1 cellular context compared by ENCODE assay signal in the genomic region with DNA sequence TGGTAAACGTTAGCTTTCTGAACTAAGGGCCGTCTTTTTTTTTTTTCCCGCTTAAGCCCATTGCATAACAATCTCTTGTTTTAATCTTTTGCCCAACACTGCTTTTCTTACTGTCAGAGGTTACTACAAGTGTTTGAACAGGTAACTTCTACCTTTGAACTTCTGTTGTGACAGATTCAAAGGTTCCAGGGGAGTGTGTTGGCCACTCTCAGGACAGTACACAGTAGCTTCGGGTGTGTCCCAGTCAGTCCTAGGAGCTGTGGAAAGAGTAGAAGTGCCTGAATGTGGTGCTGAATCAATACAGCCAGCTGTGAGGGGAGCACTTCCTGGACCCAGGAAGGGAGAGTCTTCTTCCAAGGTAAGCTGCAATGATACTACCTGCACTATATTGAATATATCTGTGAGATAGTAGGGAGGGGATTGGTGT.
TF ChIP-seq lines count a peak whose summit lies in the region.

A gene with protein sequence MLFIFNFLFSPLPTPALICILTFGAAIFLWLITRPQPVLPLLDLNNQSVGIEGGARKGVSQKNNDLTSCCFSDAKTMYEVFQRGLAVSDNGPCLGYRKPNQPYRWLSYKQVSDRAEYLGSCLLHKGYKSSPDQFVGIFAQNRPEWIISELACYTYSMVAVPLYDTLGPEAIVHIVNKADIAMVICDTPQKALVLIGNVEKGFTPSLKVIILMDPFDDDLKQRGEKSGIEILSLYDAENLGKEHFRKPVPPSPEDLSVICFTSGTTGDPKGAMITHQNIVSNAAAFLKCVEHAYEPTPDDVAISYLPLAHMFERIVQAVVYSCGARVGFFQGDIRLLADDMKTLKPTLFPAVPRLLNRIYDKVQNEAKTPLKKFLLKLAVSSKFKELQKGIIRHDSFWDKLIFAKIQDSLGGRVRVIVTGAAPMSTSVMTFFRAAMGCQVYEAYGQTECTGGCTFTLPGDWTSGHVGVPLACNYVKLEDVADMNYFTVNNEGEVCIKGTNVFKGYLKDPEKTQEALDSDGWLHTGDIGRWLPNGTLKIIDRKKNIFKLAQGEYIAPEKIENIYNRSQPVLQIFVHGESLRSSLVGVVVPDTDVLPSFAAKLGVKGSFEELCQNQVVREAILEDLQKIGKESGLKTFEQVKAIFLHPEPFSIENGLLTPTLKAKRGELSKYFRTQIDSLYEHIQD (plus strand): TSS at position 205 of the 427 bp plus-strand sequence. CDS start 20,831 bp downstream, outside the sequence.

TF ChIP-seq in HepG2, 621 proteins besides CTCF, POLR2A, EP300 and RAD21 (continued from another document and continues in another):
- TF ChIP-seq, protein P1, sequence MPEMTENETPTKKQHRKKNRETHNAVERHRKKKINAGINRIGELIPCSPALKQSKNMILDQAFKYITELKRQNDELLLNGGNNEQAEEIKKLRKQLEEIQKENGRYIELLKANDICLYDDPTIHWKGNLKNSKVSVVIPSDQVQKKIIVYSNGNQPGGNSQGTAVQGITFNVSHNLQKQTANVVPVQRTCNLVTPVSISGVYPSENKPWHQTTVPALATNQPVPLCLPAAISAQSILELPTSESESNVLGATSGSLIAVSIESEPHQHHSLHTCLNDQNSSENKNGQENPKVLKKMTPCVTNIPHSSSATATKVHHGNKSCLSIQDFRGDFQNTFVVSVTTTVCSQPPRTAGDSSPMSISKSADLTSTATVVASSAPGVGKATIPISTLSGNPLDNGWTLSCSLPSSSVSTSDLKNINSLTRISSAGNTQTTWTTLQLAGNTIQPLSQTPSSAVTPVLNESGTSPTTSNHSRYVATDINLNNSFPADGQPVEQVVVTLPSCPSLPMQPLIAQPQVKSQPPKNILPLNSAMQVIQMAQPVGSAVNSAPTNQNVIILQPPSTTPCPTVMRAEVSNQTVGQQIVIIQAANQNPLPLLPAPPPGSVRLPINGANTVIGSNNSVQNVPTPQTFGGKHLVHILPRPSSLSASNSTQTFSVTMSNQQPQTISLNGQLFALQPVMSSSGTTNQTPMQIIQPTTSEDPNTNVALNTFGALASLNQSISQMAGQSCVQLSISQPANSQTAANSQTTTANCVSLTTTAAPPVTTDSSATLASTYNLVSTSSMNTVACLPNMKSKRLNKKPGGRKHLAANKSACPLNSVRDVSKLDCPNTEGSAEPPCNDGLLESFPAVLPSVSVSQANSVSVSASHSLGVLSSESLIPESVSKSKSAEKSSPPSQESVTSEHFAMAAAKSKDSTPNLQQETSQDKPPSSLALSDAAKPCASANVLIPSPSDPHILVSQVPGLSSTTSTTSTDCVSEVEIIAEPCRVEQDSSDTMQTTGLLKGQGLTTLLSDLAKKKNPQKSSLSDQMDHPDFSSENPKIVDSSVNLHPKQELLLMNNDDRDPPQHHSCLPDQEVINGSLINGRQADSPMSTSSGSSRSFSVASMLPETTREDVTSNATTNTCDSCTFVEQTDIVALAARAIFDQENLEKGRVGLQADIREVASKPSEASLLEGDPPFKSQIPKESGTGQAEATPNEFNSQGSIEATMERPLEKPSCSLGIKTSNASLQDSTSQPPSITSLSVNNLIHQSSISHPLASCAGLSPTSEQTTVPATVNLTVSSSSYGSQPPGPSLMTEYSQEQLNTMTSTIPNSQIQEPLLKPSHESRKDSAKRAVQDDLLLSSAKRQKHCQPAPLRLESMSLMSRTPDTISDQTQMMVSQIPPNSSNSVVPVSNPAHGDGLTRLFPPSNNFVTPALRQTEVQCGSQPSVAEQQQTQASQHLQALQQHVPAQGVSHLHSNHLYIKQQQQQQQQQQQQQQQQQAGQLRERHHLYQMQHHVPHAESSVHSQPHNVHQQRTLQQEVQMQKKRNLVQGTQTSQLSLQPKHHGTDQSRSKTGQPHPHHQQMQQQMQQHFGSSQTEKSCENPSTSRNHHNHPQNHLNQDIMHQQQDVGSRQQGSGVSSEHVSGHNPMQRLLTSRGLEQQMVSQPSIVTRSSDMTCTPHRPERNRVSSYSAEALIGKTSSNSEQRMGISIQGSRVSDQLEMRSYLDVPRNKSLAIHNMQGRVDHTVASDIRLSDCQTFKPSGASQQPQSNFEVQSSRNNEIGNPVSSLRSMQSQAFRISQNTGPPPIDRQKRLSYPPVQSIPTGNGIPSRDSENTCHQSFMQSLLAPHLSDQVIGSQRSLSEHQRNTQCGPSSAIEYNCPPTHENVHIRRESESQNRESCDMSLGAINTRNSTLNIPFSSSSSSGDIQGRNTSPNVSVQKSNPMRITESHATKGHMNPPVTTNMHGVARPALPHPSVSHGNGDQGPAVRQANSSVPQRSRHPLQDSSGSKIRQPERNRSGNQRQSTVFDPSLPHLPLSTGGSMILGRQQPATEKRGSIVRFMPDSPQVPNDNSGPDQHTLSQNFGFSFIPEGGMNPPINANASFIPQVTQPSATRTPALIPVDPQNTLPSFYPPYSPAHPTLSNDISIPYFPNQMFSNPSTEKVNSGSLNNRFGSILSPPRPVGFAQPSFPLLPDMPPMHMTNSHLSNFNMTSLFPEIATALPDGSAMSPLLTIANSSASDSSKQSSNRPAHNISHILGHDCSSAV (CRISPR knock-in tag; IDR thresholded peaks at IDR 0.05; ENCODE audit: borderline replicate concordance): no peak
- TF ChIP-seq NONO (IDR thresholded peaks at IDR 0.05) (no peak), NONO (CRISPR knock-in tag; conservative IDR thresholded peaks at IDR 0.05) (0 out of 2 replicates have a peak, but pooled peaks have one; percentile 36), ZNF20 (CRISPR knock-in tag; IDR thresholded peaks at IDR 0.05) (no peak), SAFB2 (CRISPR knock-in tag; IDR thresholded peaks at IDR 0.05; ENCODE audit: borderline replicate concordance, low read depth) (no peak), ZNF282 (IDR thresholded peaks at IDR 0.05; ENCODE audit: partially characterized antibody) (no peak), CHD2 (IDR thresholded peaks at IDR 0.05; ENCODE audit: low read depth, low read length) (no peak), SP2 (CRISPR knock-in tag; IDR thresholded peaks at IDR 0.05) (no peak), BRCA1 (CRISPR knock-in tag; IDR thresholded peaks at IDR 0.05) (no peak), ZNF180 (CRISPR knock-in tag; IDR thresholded peaks at IDR 0.05; ENCODE audit: borderline replicate concordance, low read depth) (no peak), SRSF4 (IDR thresholded peaks at IDR 0.05; ENCODE audit: low read depth, low read length, poor library complexity, severe bottlenecking) (no peak), RORA (CRISPR knock-in tag; IDR thresholded peaks at IDR 0.05) (no peak), RBAK (CRISPR knock-in tag; IDR thresholded peaks at IDR 0.05) (0 out of 2 replicates have a peak, but pooled peaks have one; percentile 67), PTBP1 (IDR thresholded peaks at IDR 0.05; ENCODE audit: low read depth, low read length, poor library complexity, severe bottlenecking) (no peak), ZNF34 (CRISPR knock-in tag; IDR thresholded peaks at IDR 0.05; ENCODE audit: borderline replicate concordance) (peak; percentile 38; the same call in 1 of the 2 replicates), TOPORS (CRISPR knock-in tag; IDR thresholded peaks at IDR 0.05) (no peak), KLF9 (CRISPR knock-in tag; IDR thresholded peaks at IDR 0.05; ENCODE audit: low read depth) (no peak), ETV5 (CRISPR knock-in tag; IDR thresholded peaks at IDR 0.05; ENCODE audit: borderline replicate concordance) (peak; percentile 68; the same call in 1 of the 2 replicates)
- TF ChIP-seq, protein P2, sequence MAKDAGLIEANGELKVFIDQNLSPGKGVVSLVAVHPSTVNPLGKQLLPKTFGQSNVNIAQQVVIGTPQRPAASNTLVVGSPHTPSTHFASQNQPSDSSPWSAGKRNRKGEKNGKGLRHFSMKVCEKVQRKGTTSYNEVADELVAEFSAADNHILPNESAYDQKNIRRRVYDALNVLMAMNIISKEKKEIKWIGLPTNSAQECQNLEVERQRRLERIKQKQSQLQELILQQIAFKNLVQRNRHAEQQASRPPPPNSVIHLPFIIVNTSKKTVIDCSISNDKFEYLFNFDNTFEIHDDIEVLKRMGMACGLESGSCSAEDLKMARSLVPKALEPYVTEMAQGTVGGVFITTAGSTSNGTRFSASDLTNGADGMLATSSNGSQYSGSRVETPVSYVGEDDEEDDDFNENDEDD (CRISPR knock-in tag; IDR thresholded peaks at IDR 0.05; ENCODE audit: borderline replicate concordance): 0 out of 2 replicates have a peak, but pooled peaks have one; percentile 21
- TF ChIP-seq, protein P3, sequence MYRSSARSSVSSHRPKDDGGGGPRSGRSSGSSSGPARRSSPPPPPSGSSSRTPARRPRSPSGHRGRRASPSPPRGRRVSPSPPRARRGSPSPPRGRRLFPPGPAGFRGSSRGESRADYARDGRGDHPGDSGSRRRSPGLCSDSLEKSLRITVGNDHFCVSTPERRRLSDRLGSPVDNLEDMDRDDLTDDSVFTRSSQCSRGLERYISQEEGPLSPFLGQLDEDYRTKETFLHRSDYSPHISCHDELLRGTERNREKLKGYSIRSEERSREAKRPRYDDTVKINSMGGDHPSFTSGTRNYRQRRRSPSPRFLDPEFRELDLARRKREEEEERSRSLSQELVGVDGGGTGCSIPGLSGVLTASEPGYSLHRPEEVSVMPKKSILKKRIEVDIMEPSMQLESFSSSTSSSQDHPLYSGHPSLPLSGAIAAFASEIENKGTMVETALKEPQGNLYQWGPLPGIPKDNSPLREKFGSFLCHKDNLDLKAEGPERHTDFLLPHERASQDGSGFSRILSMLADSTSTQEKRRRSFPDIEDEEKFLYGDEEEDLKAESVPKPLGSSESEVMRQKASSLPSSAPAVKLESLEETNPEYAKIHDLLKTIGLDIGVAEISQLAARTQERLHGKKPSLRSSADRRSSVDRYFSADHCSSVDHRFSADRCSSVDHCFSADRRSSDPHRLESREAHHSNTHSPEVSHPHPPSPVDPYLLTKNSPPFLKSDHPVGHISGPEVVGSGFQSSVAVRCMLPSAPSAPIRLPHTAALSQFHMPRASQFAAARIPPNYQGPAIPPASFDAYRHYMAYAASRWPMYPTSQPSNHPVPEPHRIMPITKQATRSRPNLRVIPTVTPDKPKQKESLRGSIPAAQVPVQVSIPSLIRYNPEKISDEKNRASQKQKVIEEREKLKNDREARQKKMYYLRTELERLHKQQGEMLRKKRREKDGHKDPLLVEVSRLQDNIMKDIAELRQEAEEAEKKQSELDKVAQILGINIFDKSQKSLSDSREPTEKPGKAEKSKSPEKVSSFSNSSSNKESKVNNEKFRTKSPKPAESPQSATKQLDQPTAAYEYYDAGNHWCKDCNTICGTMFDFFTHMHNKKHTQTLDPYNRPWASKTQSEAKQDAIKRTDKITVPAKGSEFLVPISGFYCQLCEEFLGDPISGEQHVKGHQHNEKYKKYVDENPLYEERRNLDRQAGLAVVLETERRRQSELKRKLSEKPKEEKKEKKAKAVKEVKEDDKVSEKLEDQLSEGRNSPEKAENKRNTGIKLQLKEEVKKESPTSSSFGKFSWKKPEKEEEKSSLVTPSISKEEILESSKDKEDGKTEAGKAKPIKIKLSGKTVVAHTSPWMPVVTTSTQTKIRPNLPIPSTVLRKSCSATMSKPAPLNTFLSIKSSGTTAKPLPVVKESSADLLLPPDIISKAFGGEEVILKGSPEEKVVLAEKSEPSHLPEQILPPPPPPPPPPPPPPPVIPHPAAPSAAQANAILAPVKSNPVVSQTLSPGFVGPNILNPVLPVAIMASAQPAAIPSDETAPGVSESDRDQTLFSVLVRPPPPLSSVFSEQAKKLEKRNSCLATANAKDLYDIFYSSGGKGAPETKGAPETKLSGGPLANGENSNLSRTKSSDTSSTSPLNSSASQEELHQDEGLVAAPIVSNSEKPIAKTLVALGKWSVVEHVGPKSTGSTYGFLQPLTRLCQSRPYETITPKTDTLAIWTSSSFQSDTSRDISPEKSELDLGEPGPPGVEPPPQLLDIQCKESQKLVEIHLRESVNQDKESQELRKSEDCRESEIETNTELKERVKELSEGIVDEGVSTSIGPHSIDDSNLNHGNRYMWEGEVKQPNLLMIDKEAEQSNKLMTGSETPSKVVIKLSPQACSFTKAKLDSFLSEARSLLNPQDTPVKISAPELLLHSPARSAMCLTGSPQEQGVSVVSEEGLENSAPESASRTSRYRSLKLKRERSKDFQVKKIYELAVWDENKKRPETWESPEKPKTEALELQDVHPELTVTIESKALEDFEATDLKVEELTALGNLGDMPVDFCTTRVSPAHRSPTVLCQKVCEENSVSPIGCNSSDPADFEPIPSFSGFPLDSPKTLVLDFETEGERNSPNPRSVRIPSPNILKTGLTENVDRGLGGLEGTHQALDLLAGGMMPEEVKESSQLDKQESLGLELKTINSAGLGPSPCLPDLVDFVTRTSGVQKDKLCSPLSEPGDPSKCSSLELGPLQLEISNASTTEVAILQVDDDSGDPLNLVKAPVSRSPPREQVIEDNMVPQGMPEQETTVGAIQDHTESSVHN (CRISPR knock-in tag; IDR thresholded peaks at IDR 0.05): no peak
- TF ChIP-seq, protein P4, sequence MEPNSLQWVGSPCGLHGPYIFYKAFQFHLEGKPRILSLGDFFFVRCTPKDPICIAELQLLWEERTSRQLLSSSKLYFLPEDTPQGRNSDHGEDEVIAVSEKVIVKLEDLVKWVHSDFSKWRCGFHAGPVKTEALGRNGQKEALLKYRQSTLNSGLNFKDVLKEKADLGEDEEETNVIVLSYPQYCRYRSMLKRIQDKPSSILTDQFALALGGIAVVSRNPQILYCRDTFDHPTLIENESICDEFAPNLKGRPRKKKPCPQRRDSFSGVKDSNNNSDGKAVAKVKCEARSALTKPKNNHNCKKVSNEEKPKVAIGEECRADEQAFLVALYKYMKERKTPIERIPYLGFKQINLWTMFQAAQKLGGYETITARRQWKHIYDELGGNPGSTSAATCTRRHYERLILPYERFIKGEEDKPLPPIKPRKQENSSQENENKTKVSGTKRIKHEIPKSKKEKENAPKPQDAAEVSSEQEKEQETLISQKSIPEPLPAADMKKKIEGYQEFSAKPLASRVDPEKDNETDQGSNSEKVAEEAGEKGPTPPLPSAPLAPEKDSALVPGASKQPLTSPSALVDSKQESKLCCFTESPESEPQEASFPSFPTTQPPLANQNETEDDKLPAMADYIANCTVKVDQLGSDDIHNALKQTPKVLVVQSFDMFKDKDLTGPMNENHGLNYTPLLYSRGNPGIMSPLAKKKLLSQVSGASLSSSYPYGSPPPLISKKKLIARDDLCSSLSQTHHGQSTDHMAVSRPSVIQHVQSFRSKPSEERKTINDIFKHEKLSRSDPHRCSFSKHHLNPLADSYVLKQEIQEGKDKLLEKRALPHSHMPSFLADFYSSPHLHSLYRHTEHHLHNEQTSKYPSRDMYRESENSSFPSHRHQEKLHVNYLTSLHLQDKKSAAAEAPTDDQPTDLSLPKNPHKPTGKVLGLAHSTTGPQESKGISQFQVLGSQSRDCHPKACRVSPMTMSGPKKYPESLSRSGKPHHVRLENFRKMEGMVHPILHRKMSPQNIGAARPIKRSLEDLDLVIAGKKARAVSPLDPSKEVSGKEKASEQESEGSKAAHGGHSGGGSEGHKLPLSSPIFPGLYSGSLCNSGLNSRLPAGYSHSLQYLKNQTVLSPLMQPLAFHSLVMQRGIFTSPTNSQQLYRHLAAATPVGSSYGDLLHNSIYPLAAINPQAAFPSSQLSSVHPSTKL (CRISPR knock-in tag; IDR thresholded peaks at IDR 0.05): peak; percentile 94
- TF ChIP-seq, protein P5, sequence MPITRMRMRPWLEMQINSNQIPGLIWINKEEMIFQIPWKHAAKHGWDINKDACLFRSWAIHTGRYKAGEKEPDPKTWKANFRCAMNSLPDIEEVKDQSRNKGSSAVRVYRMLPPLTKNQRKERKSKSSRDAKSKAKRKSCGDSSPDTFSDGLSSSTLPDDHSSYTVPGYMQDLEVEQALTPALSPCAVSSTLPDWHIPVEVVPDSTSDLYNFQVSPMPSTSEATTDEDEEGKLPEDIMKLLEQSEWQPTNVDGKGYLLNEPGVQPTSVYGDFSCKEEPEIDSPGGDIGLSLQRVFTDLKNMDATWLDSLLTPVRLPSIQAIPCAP (CRISPR knock-in tag; IDR thresholded peaks at IDR 0.05; ENCODE audit: low read depth): no peak
- TF ChIP-seq, protein P6, sequence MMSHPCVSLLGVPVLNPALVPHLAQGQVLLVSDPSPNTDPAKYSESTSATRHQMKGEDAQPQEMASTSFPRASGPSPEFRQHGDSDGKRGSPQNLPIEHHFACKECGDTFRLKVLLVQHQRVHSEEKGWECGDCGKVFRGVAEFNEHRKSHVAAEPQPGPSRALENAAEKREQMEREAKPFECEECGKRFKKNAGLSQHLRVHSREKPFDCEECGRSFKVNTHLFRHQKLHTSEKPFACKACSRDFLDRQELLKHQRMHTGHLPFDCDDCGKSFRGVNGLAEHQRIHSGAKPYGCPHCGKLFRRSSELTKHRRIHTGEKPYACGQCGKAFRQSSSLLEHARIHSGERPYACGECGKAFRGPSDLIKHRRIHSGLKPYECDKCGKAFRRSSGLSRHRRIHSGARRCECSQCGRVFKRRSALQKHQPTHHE (CRISPR knock-in tag; IDR thresholded peaks at IDR 0.05; ENCODE audit: borderline replicate concordance): no peak
